In the genomic region with DNA sequence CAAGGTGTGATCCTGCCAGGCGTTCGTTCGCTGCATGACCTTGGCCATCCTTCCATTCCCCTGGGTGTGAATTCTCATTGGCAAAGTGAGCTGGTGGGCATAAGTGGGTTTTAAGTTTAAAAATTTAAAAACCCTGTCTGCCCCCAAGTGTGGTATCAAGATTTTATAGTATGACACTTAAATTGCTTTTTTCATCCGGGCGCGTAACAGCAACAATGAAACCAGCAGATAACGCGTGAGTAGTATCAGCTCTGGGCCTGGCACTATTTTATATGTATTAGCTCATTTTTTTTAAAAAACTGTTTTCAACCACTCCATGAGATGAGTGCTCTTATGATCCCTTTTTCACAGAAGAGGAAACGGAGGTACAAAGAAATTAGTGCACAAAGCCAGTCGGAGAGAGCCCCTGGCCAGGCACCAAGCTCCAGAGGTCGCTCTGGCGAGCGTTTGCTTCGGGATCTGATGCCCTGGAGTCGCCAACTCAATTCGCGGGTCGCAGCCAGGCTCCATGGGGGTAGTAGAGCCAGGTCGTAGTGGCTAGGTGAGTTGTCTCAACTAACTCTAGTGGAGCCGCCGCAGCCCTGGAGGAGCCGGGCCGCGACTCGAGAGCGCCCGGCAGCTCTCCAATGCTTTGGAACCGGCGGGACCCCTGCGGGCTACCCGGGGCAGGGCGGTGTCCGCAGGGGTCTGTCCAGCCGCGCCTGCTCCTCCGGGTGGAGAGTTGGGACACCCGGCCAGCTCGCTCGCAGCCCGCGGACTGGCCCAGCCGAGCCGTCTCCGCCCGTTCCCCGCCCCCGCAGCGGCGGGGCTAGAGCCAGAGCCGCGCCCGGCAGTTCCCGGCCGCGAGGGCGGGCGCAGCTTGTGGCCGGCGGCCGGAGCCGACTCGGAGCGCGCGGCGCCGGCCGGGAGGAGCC, we compare ENCODE assay signal across 7 cellular contexts. TPM values are rescaled to one million over a fixed set of nuclear protein-coding genes. Genes with fewer than 3 reads are reported as not detected.
DNase-seq lines count a peak whose midpoint lies in the region; ATAC-seq, FAIRE-seq and TF ChIP-seq lines count a peak whose summit lies in the region.

A gene with protein sequence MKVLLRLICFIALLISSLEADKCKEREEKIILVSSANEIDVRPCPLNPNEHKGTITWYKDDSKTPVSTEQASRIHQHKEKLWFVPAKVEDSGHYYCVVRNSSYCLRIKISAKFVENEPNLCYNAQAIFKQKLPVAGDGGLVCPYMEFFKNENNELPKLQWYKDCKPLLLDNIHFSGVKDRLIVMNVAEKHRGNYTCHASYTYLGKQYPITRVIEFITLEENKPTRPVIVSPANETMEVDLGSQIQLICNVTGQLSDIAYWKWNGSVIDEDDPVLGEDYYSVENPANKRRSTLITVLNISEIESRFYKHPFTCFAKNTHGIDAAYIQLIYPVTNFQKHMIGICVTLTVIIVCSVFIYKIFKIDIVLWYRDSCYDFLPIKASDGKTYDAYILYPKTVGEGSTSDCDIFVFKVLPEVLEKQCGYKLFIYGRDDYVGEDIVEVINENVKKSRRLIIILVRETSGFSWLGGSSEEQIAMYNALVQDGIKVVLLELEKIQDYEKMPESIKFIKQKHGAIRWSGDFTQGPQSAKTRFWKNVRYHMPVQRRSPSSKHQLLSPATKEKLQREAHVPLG (plus strand): TSS at position 832 of the 914 bp plus-strand sequence. CDS start 14,979 bp downstream, outside the sequence.

- no peak for TF ChIP-seq CTCF in choroid plexus epithelial cell (conservative IDR thresholded peaks at IDR 0.05; ENCODE audit: low read depth, low read length)

- no peaks in the 10 kb centered on the region for H3K36me3 ChIP-seq in small intestine (ENCODE audit: control insufficient read depth in 2 of 2, insufficient read depth in 2 of 2, low read length in 2 of 2)

- H3K27ac ChIP-seq in small intestine (ENCODE audit: low read depth in 1 of 2, low read length in 1 of 2) = peak within 1 kb of the TSS; percentile 76 to 97

- H3K27me3 ChIP-seq in small intestine (ENCODE audit: control insufficient read depth in 2 of 2, insufficient read depth in 2 of 2, low read length in 2 of 2) = peaks cover 3% of the 10 kb centered on the region in 2 donors

- 10 to 16% (median 14%) methylated on average over 44 to 68 of the region's 68 CpGs for WGBS in small intestine, 3 donors

- FAIRE-seq in GM12891 (lab: Jason Lieb, UNC) (no peak), small intestine (lab: Jason Lieb, UNC) (no peak)

- ATAC-seq in GM21825 (IDR thresholded peaks at IDR 0.05; ENCODE audit: unreplicated experiment) = no peak
- ATAC-seq in GM21717 (IDR thresholded peaks at IDR 0.05; ENCODE audit: unreplicated experiment) = no peak

- H3K9me3 ChIP-seq in small intestine (ENCODE audit: control insufficient read depth, low read depth) = no peaks in the 10 kb centered on the region

- peaks cover 0 to 2% of the 10 kb centered on the region in 2 donors for H3K4me1 ChIP-seq in small intestine (ENCODE audit: control insufficient read depth in 2 of 2, insufficient read depth in 1 of 2, low read depth in 1 of 2, low read length in 1 of 2)

- DNase-seq in GM12891 (ENCODE audit: insufficient read length, low spot score) (peak; percentile 9), NCI-H460 (ENCODE audit: extremely low read depth, low read depth) (peak; percentile 56), choroid plexus epithelial cell (ENCODE audit: low read depth) (peak; percentile 89), islet precursor cell (peak; percentile 87), small intestine (peak; percentile 17)

- no peak for TF ChIP-seq POLR2A in GM12891 (IDR thresholded peaks at IDR 0.05; ENCODE audit: low read depth, low read length)

- H3K4me3 ChIP-seq in choroid plexus epithelial cell (ENCODE audit: low read depth, low read length) (peak within 1 kb of the TSS; percentile 86), small intestine (ENCODE audit: low read depth in 1 of 2, low read length in 2 of 2) (peak within 1 kb of the TSS; percentile 40 to 48)

TF ChIP-seq in GM12891, 5 proteins besides CTCF, POLR2A, EP300 and RAD21:
- no peak for TF ChIP-seq SPI1 (IDR thresholded peaks at IDR 0.05; ENCODE audit: low read depth, low read length)
- TF ChIP-seq TAF1 (IDR thresholded peaks at IDR 0.05; ENCODE audit: low read depth, low read length) = no peak
- no peak for TF ChIP-seq POLR2AphosphoS5 (IDR thresholded peaks at IDR 0.05; ENCODE audit: low read depth, low read length)
- no peak for TF ChIP-seq POU2F2 (IDR thresholded peaks at IDR 0.05; ENCODE audit: low read depth, low read length)
- no peak for TF ChIP-seq PAX5 (IDR thresholded peaks at IDR 0.05; ENCODE audit: insufficient read depth, low read length, severe bottlenecking)

RNA-seq across cellular contexts. Expression of the gene that starts here (rescaled TPM):
- 0.35 TPM for polyA plus RNA-seq in GM12891 (2012; ENCODE audit: low read depth, missing spikeins)
- total RNA-seq in NCI-H460 (2014; rRNA removed; shearing (Covaris generic)) = 15.6 and 16.3 TPM in 2 replicates
- 10.7 and 11.8 TPM in 2 replicates for polyA plus RNA-seq in NCI-H460 (2014; cell fraction: nucleus; rRNA removed)
- 10 to 100 TPM in 2 of 3 donors, 1 to 10 TPM in 1; 2.9 to 36.7 (median 18.4) TPM for polyA plus RNA-seq in small intestine

Comparison
In these comparisons a context has a peak if more than half of its experiments do, and no peak if none do; other contexts are left out.
1. DNase-seq: peak in every context shown above with its lines; median percentile 89 in choroid plexus epithelial cell; 87 in islet precursor cell; 56 in NCI-H460; 17 in small intestine; 9 in GM12891.